ENCODE assay signal across 22 cellular contexts in the genomic region with DNA sequence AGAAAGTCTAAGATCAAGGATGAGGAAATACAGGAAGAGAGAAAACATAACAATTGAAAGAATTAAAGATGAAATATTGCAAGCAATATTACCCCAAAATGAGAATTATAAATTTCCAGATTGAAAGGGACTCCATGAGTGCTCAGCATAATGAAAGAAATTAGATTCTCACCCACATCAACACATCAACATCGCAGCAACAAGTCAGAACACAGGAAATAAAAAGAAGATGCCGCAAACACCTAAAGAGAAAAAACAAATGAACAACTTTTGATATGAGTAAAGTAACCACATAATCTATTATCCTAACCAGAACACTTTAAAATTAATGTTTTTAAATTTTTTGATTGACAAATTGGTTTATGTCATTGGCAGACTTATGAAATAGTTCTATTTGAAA.
DNase-seq lines count a peak whose midpoint lies in the region; ATAC-seq, FAIRE-seq and TF ChIP-seq lines count a peak whose summit lies in the region.
"Had no signal": no experiment of that assay in that cellular context is flagged by ENCODE, and none has a peak within 500 bp of the region (broad histone marks: within the 10 kb centered on the region; RNA-seq: fewer than 3 reads in every experiment).

No MANE protein-coding gene starts in this region.

- POLR2A ChIA-PET in CD4-positive, alpha-beta memory T cell (lab: Charles Lee; ENCODE audit: partially characterized antibody), result interaction anchor here (0.9 kb wide), 1 partner anchor 49 kb away, joined by 3 read pairs; no protein-coding TSS in a partner anchor

- H3K9me3 Mint-ChIP-seq in CD4-positive, alpha-beta memory T cell, result peaks cover 0 to 8% (median under 1%) of the 10 kb centered on the region in 8 donors
- no peaks in the 10 kb centered on the region for H3K9me3 Mint-ChIP-seq in activated T-helper 17 cell treated with anti-CD3 and anti-CD28 coated beads, Interleukin-2, amount 50 U/mL, for 72 hours
- H3K9me3 Mint-ChIP-seq in natural killer cell, result peaks cover 3 to 4% of the 10 kb centered on the region in 2 donors

- peak; percentile 76 for FAIRE-seq in A204.1 (lab: Jason Lieb, UNC)
- FAIRE-seq: GM19239 had no signal

- no peak for TF ChIP-seq POLR2A in spleen (IDR thresholded peaks at IDR 0.05)

- intact Hi-C loops in CD4-positive, alpha-beta memory T cell (cut with micrococcal nuclease), result loop anchor here (1.0 kb wide), 1 partner anchor 375 kb away; no protein-coding TSS in a partner anchor
- intact Hi-C loops in natural killer cell (cut with micrococcal nuclease), result loop anchor here (1.0 to 5.0 kb wide), 6 partner anchors 17 to 319 kb away; no protein-coding TSS in a partner anchor
- intact Hi-C loops in spleen (cut with DNase I; ENCODE audit: low total_unique reads), result loop anchor here (10.0 kb wide), 1 partner anchor 323 kb away; no protein-coding TSS in a partner anchor

- no peaks in the 10 kb centered on the region for H3K79me2 ChIP-seq in Karpas-422 (ENCODE audit: low read length)

- peak; percentile 31 for ATAC-seq in activated T-helper 17 cell treated with anti-CD3 and anti-CD28 coated beads, Interleukin-2, amount 50 U/mL, for 72 hours (replicated peaks)
- peak; percentile 83 to 94 (median 87) for ATAC-seq in natural killer cell

- H3K4me3 ChIP-seq in CD4-positive, alpha-beta memory T cell (ENCODE audit: low read length in 2 of 2), result no peak overlapping the region
- H3K4me3 ChIP-seq in spleen (no peak overlapping the region), Karpas-422 (ENCODE audit: low read length) (no peak overlapping the region)
- H3K4me3 ChIP-seq: GM23248, HAP-1 had no signal

- peaks cover 0 to 3% of the 10 kb centered on the region in 2 donors for H3K36me3 Mint-ChIP-seq in CD4-positive, alpha-beta memory T cell
- H3K36me3 Mint-ChIP-seq in activated T-helper 17 cell treated with anti-CD3 and anti-CD28 coated beads, Interleukin-2, amount 50 U/mL, for 72 hours (ENCODE audit: low read depth), result no peaks in the 10 kb centered on the region
- H3K36me3 Mint-ChIP-seq in natural killer cell, result peaks cover 10% of the 10 kb centered on the region

- H4K20me1 ChIP-seq in Karpas-422 (ENCODE audit: insufficient read depth, low read depth, low read length), result no peaks in the 10 kb centered on the region

- no peaks in the 10 kb centered on the region for H3K9me2 ChIP-seq in Karpas-422 (replicated peaks; ENCODE audit: insufficient read depth, low read length)

- TF ChIP-seq CTCF in natural killer cell (IDR thresholded peaks at IDR 0.05) (no peak), spleen (IDR thresholded peaks at IDR 0.05 in 8 of 11, conservative IDR thresholded peaks at IDR 0.05 in 3 of 11) (no peak)

- H3K9ac ChIP-seq in Karpas-422 (ENCODE audit: low read length), result no peak overlapping the region
- H3K9ac ChIP-seq: GM23248, KMS-11 had no signal

- H2AFZ ChIP-seq in Karpas-422 (ENCODE audit: low read length), result no peak overlapping the region
- H2AFZ ChIP-seq: GM23248 had no signal

- DNase-seq in CD4-positive, alpha-beta memory T cell, result peak in 4 of 5 donors; percentile 33 to 44 (median 38)
- DNase-seq in natural killer cell (no peak), AG08396 (ENCODE audit: low spot score) (no peak), spleen (no peak), Karpas-422 (no peak)
- DNase-seq: DMS153, GF-D8, GM23248, NCI-H1417 treated with DMSO at 0.1 percent for 48 hours, NCI-H187 treated with DMSO at 0.1 percent for 48 hours, NCI-H226, NCI-H524, NCI-H82, OCI-M1, RPMI8226, SHP77 treated with DMSO at 0.1 percent for 48 hours had no signal

- H3K9me3 ChIP-seq in CD4-positive, alpha-beta memory T cell (ENCODE audit: control insufficient read depth in 1 of 2, low read length in 2 of 2), result no peaks in the 10 kb centered on the region
- H3K9me3 ChIP-seq in spleen (peaks cover 0 to 9% (median 2%) of the 10 kb centered on the region in 8 donors), Karpas-422 (ENCODE audit: low read length) (0 out of 2 replicates have a peak, but pooled peaks cover 2% of the 10 kb centered on the region)
- H3K9me3 ChIP-seq: HAP-1 had no signal

- H3K4me1 ChIP-seq in CD4-positive, alpha-beta memory T cell (ENCODE audit: insufficient read depth, low read length), result peaks cover 19% of the 10 kb centered on the region
- H3K4me1 ChIP-seq in spleen (peaks cover 0 to 22% (median 0%) of the 10 kb centered on the region in 6 donors), Karpas-422 (ENCODE audit: low read length) (no peaks in the 10 kb centered on the region)
- H3K4me1 ChIP-seq: HAP-1 had no signal

- H3K4me1 Mint-ChIP-seq in CD4-positive, alpha-beta memory T cell, result peaks cover 11 to 31% (median 23%) of the 10 kb centered on the region in 4 donors
- peaks cover 5% of the 10 kb centered on the region for H3K4me1 Mint-ChIP-seq in activated T-helper 17 cell treated with anti-CD3 and anti-CD28 coated beads, Interleukin-2, amount 50 U/mL, for 72 hours
- peaks cover 65 to 74% of the 10 kb centered on the region in 2 donors for H3K4me1 Mint-ChIP-seq in natural killer cell

- H3K4me2 ChIP-seq in Karpas-422 (ENCODE audit: low read depth, low read length, poor library complexity, severe bottlenecking), result no peak overlapping the region
- H3K4me2 ChIP-seq: KMS-11 had no signal

- peak overlapping the region; percentile 1 to 58 (median 15) for H3K4me3 Mint-ChIP-seq in CD4-positive, alpha-beta memory T cell
- no peak overlapping the region for H3K4me3 Mint-ChIP-seq in activated T-helper 17 cell treated with anti-CD3 and anti-CD28 coated beads, Interleukin-2, amount 50 U/mL, for 72 hours
- peak overlapping the region; percentile 87 for H3K4me3 Mint-ChIP-seq in natural killer cell
- H3K4me3 Mint-ChIP-seq: CD14-positive monocyte had no signal

- peak overlapping the region; percentile 1 to 80 (median 14) for H3K27ac Mint-ChIP-seq in CD4-positive, alpha-beta memory T cell
- H3K27ac Mint-ChIP-seq in activated T-helper 17 cell treated with anti-CD3 and anti-CD28 coated beads, Interleukin-2, amount 50 U/mL, for 72 hours, result no peak overlapping the region
- H3K27ac Mint-ChIP-seq in natural killer cell, result peak overlapping the region; percentile 71 to 90
- H3K27ac Mint-ChIP-seq: CD14-positive monocyte had no signal

- H3K27me3 Mint-ChIP-seq in CD4-positive, alpha-beta memory T cell, result no peaks in the 10 kb centered on the region
- no peaks in the 10 kb centered on the region for H3K27me3 Mint-ChIP-seq in activated T-helper 17 cell treated with anti-CD3 and anti-CD28 coated beads, Interleukin-2, amount 50 U/mL, for 72 hours
- H3K27me3 Mint-ChIP-seq in natural killer cell (ENCODE audit: low read depth in 2 of 2), result no peaks in the 10 kb centered on the region

- CTCF ChIA-PET in CD4-positive, alpha-beta memory T cell (lab: Charles Lee; ENCODE audit: partially characterized antibody), result interaction anchor here (1.3 kb wide), 2 partner anchors 89 to 328 kb away, joined by 3 read pairs; no protein-coding TSS in a partner anchor

- WGBS in spleen, 5 donors, result 58 to 88% (median 78%) methylated on average over 2 of the region's 2 CpGs

- no peaks in the 10 kb centered on the region for H3K36me3 ChIP-seq in CD4-positive, alpha-beta memory T cell (ENCODE audit: insufficient read depth, low read length)
- no peaks in the 10 kb centered on the region for H3K36me3 ChIP-seq in spleen
- no peaks in the 10 kb centered on the region for H3K36me3 ChIP-seq in Karpas-422 (ENCODE audit: insufficient read depth, low read length)
- H3K36me3 ChIP-seq: HAP-1 had no signal

- H3K27ac ChIP-seq in CD4-positive, alpha-beta memory T cell (ENCODE audit: low read depth, low read length), result peak overlapping the region; percentile 37
- peak overlapping the region in 4 of 8 donors; percentile 4 to 45 (median 12) for H3K27ac ChIP-seq in spleen
- H3K27ac ChIP-seq in Karpas-422 (ENCODE audit: low read length), result no peak overlapping the region
- H3K27ac ChIP-seq: GM23248, KMS-11 had no signal

- no peaks in the 10 kb centered on the region for H3K27me3 ChIP-seq in CD4-positive, alpha-beta memory T cell (ENCODE audit: insufficient read depth, low read length)
- H3K27me3 ChIP-seq in spleen (replicated peaks in 1 of 7) (no peaks in the 10 kb centered on the region), Karpas-422 (ENCODE audit: low read length) (no peaks in the 10 kb centered on the region)

Comparison
In these comparisons a context has a peak if more than half of its experiments do, and no peak if none do; other contexts are left out.
1. DNase-seq: peak in CD4-positive, alpha-beta memory T cell (4 of 5); none in natural killer cell (single experiment), AG08396 (single experiment), spleen (single experiment) and Karpas-422 (single experiment).